ENCODE assay signal across 25 cellular contexts in the genomic region with DNA sequence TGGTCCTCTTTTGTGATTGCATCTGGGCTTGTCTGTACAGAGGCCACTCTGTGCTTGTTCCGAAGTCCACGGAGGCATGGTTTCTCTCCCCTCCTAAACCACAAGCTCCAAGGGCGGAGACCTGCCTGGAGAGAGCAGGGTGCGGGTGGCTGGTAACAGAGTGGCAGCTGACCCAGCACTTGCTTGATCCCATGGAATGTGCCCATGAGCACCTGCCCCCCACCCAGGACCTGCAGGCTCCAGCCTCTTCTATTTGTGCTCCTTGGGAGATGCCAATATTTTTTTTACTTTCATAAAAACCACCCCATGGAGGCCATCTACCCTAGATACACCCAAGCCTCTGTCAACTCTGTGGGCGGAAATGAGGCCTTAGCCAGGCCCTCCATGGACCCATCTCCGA.
"Had no signal": no experiment of that assay in that cellular context is flagged by ENCODE, and none has a peak within 500 bp of the region (broad histone marks: within the 10 kb centered on the region; RNA-seq: fewer than 3 reads in every experiment).

No MANE protein-coding gene starts in this region.

- H3K27ac Mint-ChIP-seq: activated CD4-positive, alpha-beta T cell treated with anti-CD3 and anti-CD28 coated beads, Interleukin-2, amount 10 ng/mL, durations not matched to agents 24 days and 14 days; activated CD8-positive, alpha-beta memory T cell treated with anti-CD3 and anti-CD28 coated beads, Interleukin-2, amount 10 ng/mL, durations not matched to agents 7 days and 5 days; activated naive CD4-positive, alpha-beta T cell treated with anti-CD3 and anti-CD28 coated beads for 36 hours; activated naive CD8-positive, alpha-beta T cell; activated T-cell treated with anti-CD3 and anti-CD28 coated beads, Interleukin-2, amount 50 U/mL, for 24 hours; activated T-helper 1 cell treated with anti-CD3 and anti-CD28 coated beads, Interleukin-12 subunit alpha, Interleukin-12 subunit beta, Interleukin-2, Interleukin-4 antibody, amounts not matched to agents 30 ng/mL and 10 ng/mL and 1 ng/mL, durations not matched to agents 14 hours and 24 hours and 36 hours; WTC11 had no signal

- H3K9ac ChIP-seq: SK-N-SH had no signal

- H3K9me3 ChIP-seq: MG63, SJCRH30, SK-N-SH had no signal

- H3K36me3 ChIP-seq: MG63, SJCRH30 had no signal

- H3K9me2 ChIP-seq: SK-N-SH had no signal

- H3K27me3 ChIP-seq: MG63 had no signal

- H3K9me3 Mint-ChIP-seq: activated CD4-positive, alpha-beta T cell treated with anti-CD3 and anti-CD28 coated beads, Interleukin-2, amount 10 ng/mL, durations not matched to agents 24 days and 14 days; activated naive CD4-positive, alpha-beta T cell treated with anti-CD3 and anti-CD28 coated beads for 36 hours; activated T-cell treated with anti-CD3 and anti-CD28 coated beads, Interleukin-2, amount 50 U/mL, for 24 hours; activated T-helper 1 cell treated with anti-CD3 and anti-CD28 coated beads, Interleukin-12 subunit alpha, Interleukin-12 subunit beta, Interleukin-2, Interleukin-4 antibody, amounts not matched to agents 30 ng/mL and 10 ng/mL and 1 ng/mL, durations not matched to agents 14 hours and 24 hours and 36 hours; brain; WTC11 had no signal

- H3K27ac ChIP-seq: SJCRH30 had no signal

- H3K4me2 ChIP-seq: SK-N-SH had no signal

- H3K4me3 ChIP-seq: MG63, SJCRH30 had no signal

- H3K36me3 Mint-ChIP-seq: activated CD8-positive, alpha-beta memory T cell treated with anti-CD3 and anti-CD28 coated beads, Interleukin-2, amount 10 ng/mL, durations not matched to agents 7 days and 5 days; activated naive CD8-positive, alpha-beta T cell; brain; WTC11 had no signal

- H3K27me3 Mint-ChIP-seq: activated naive CD8-positive, alpha-beta T cell had no signal

- FAIRE-seq: astrocyte had no signal

- DNase-seq: activated CD4-positive, alpha-beta T cell treated with anti-CD3 and anti-CD28 coated beads for 1 hour; activated CD4-positive, alpha-beta T cell treated with anti-CD3 and anti-CD28 coated beads, Interleukin-2, amount 10 ng/mL, durations not matched to agents 24 days and 14 days; activated CD4-positive, alpha-beta T cell treated with anti-CD3 and anti-CD28 coated beads, Interleukin-2, amount 50 U/mL, for 48 hours; activated CD8-positive, alpha-beta memory T cell treated with anti-CD3 and anti-CD28 coated beads, Interleukin-2, amount 10 ng/mL, durations not matched to agents 7 days and 5 days; activated gamma-delta T cell; activated naive CD4-positive, alpha-beta T cell treated with anti-CD3 and anti-CD28 coated beads for 36 hours; activated T-cell treated with anti-CD3 and anti-CD28 coated beads, Interleukin-2, amount 50 U/mL, for 24 hours; amygdala; MG63; MV-4-11; NCI-H1092 treated with DMSO at 0.1 percent for 48 hours; NCI-H1436; NCI-H1694 treated with DMSO at 0.1 percent for 48 hours; NCI-H2029 treated with DMSO at 0.1 percent for 48 hours; NCI-H345; NCI-H510A; NCI-H526 treated with DMSO at 0.1 percent for 48 hours; NCI-H82; SJCRH30; SK-N-SH had no signal

- H3K4me3 Mint-ChIP-seq: activated CD4-positive, alpha-beta T cell treated with anti-CD3 and anti-CD28 coated beads, Interleukin-2, amount 10 ng/mL, durations not matched to agents 24 days and 14 days; activated CD8-positive, alpha-beta memory T cell treated with anti-CD3 and anti-CD28 coated beads, Interleukin-2, amount 10 ng/mL, durations not matched to agents 7 days and 5 days; activated naive CD4-positive, alpha-beta T cell treated with anti-CD3 and anti-CD28 coated beads for 36 hours; activated naive CD8-positive, alpha-beta T cell; activated T-cell treated with anti-CD3 and anti-CD28 coated beads, Interleukin-2, amount 50 U/mL, for 24 hours; activated T-helper 1 cell treated with anti-CD3 and anti-CD28 coated beads, Interleukin-12 subunit alpha, Interleukin-12 subunit beta, Interleukin-2, Interleukin-4 antibody, amounts not matched to agents 30 ng/mL and 10 ng/mL and 1 ng/mL, durations not matched to agents 14 hours and 24 hours and 36 hours; brain; WTC11 had no signal

- H3K4me1 Mint-ChIP-seq: activated CD4-positive, alpha-beta T cell treated with anti-CD3 and anti-CD28 coated beads, Interleukin-2, amount 10 ng/mL, durations not matched to agents 24 days and 14 days; activated CD8-positive, alpha-beta memory T cell treated with anti-CD3 and anti-CD28 coated beads, Interleukin-2, amount 10 ng/mL, durations not matched to agents 7 days and 5 days had no signal
